Comparison of ENCODE assay signal across 8 cellular contexts in genomic region chr12:97984456-97984855, GRCh38.
"Had no signal": no experiment of that assay in that cellular context is flagged by ENCODE, and none has a peak within 500 bp of the region (broad histone marks: within the 10 kb centered on the region; RNA-seq: fewer than 3 reads in every experiment).

No MANE protein-coding gene starts in this region.

- H3K27ac ChIP-seq: GM23248 had no signal

- H2AFZ ChIP-seq: GM23248 had no signal

- DNase-seq: GM23248, GOT3, H7, HFFc6, KBM-7 had no signal

- H3K9me3 ChIP-seq: HAP-1 had no signal

- ATAC-seq: HCT116, HepG2 had no signal

- H3K9ac ChIP-seq: GM23248 had no signal

- H3K4me1 ChIP-seq: HAP-1 had no signal

- H3K4me3 ChIP-seq: GM23248, HAP-1 had no signal

- H3K36me3 ChIP-seq: HAP-1 had no signal
